Comparison of ENCODE assay signal across 9 cellular contexts in the genomic region with DNA sequence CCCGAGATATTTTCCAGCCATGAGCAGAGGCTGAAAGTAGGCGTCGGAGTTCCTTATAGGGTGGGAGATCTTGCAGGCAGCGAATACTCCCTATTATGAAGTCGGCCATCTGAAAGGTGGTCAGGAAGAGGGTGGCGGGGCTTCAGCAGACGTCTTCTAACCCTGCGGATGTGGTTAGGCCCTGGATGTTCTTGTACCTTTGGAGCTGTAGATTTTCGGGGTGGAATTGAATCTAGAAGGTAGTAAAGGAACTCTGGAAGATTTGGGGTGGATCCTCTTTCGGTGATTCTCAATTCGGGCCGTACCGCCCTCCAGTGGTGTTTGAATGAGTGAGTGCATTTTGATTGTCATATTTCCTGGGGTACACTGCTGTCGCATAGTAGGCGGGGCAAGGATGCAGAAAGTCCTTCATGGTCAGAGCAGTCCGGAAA. TPM values are rescaled to one million over a fixed set of nuclear protein-coding genes. Genes with fewer than 3 reads are reported as not detected.
A peak's percentile ranks its signal among the peaks of the same experiment; 100 is the strongest.
DNase-seq lines count a peak whose midpoint lies in the region; ATAC-seq and TF ChIP-seq lines count a peak whose summit lies in the region.
"Had no signal": no experiment of that assay in that cellular context is flagged by ENCODE, and none has a peak within 500 bp of the region (broad histone marks: within the 10 kb centered on the region; RNA-seq: fewer than 3 reads in every experiment).

No MANE protein-coding gene starts in this region.

- H3K27ac ChIP-seq in HL-60 (replicated peaks), result peak overlapping the region; percentile 98

- H3K4me1 Mint-ChIP-seq in endothelial cell (ENCODE audit: unreplicated experiment), result peaks cover 31% of the 10 kb centered on the region

- peak overlapping the region; percentile 66 for H3K4me3 ChIP-seq in HL-60 (replicated peaks; ENCODE audit: insufficient read depth, low read length)

- peaks cover 7% of the 10 kb centered on the region for H3K36me3 Mint-ChIP-seq in endothelial cell (ENCODE audit: low read depth, unreplicated experiment)

- H3K9me3 Mint-ChIP-seq in endothelial cell (ENCODE audit: unreplicated experiment), result no peaks in the 10 kb centered on the region
- H3K9me3 Mint-ChIP-seq: stimulated activated naive CD8-positive, alpha-beta T cell treated with anti-CD3 and anti-CD28 coated beads, Interleukin-15, Interleukin-2, amounts not matched to agents 100 ng/mL and 50 ng/mL, for 24 hours had no signal

- DNase-seq in COR-L47 (lab: John Stamatoyannopoulos, UW) (peak; percentile 82), HL-60 (ENCODE audit: low read depth in 1 of 2, low spot score in 1 of 2) (peak; percentile 63 to 72), NCI-H82 treated with DMSO at 0.1 percent for 48 hours (lab: John Stamatoyannopoulos, UW; ENCODE audit: unreplicated experiment) (peak; percentile 41), endothelial cell (ENCODE audit: low spot score) (peak; percentile 45), mucosa of gallbladder (ENCODE audit: low spot score) (peak; percentile 52)
- peak; percentile 25 to 46 (median 25) for DNase-seq in activated CD8-positive, alpha-beta memory T cell treated with anti-CD3 and anti-CD28 coated beads for 48 hours (ENCODE audit: low read depth in 2 of 3, low spot score in 2 of 3)
- peak; percentile 72 for DNase-seq in stimulated activated CD8-positive, alpha-beta memory T cell treated with anti-CD3 and anti-CD28 coated beads, Interleukin-4, amount 100 ng/mL, for 48 hours

- H3K27ac Mint-ChIP-seq in endothelial cell (ENCODE audit: unreplicated experiment), result no peak overlapping the region
- H3K27ac Mint-ChIP-seq: stimulated activated naive CD8-positive, alpha-beta T cell treated with anti-CD3 and anti-CD28 coated beads, Interleukin-15, Interleukin-2, amounts not matched to agents 100 ng/mL and 50 ng/mL, for 24 hours had no signal

- TF ChIP-seq CTCF in HL-60 (IDR thresholded peaks at IDR 0.05; ENCODE audit: insufficient read depth, low read length) (peak; percentile 42), endothelial cell (IDR thresholded peaks at IDR 0.05; ENCODE audit: unreplicated experiment) (no peak)

- H3K27me3 Mint-ChIP-seq in endothelial cell (ENCODE audit: unreplicated experiment), result peaks cover 5% of the 10 kb centered on the region

- ATAC-seq in GM19467 (IDR thresholded peaks at IDR 0.05; ENCODE audit: unreplicated experiment), result peak; percentile 74

- H3K4me3 Mint-ChIP-seq in endothelial cell (ENCODE audit: unreplicated experiment), result no peak overlapping the region
- H3K4me3 Mint-ChIP-seq: stimulated activated naive CD8-positive, alpha-beta T cell treated with anti-CD3 and anti-CD28 coated beads, Interleukin-15, Interleukin-2, amounts not matched to agents 100 ng/mL and 50 ng/mL, for 24 hours had no signal

- no peaks in the 10 kb centered on the region for H3K27me3 ChIP-seq in HL-60 (ENCODE audit: insufficient read depth, poor library complexity, severe bottlenecking)

RNA-seq across cellular contexts. Expression of a gene that starts 0.6 kb away (rescaled TPM):
- 66.1 TPM for total RNA-seq in endothelial cell (ENCODE audit: unreplicated experiment)
- total RNA-seq in mucosa of gallbladder, result 30.9 TPM

RNA-seq across cellular contexts. Expression of a gene that starts 48.5 kb away (rescaled TPM):
- 22.7 TPM for total RNA-seq in endothelial cell (ENCODE audit: unreplicated experiment)
- 25.7 TPM for total RNA-seq in mucosa of gallbladder

Comparison
In these comparisons a context has a peak if more than half of its experiments do, and no peak if none do; other contexts are left out.
1. Peak in every context shown above with its lines: DNase-seq, ATAC-seq, H3K4me3 ChIP-seq and H3K27ac ChIP-seq.
2. DNase-seq: peak in every context shown above with its lines; median percentile 82 in COR-L47; 72 in stimulated activated CD8-positive, alpha-beta memory T cell treated with anti-CD3 and anti-CD28 coated beads, Interleukin-4, amount 100 ng/mL, for 48 hours; 68 in HL-60; 52 in mucosa of gallbladder; 45 in endothelial cell; 41 in NCI-H82 treated with DMSO at 0.1 percent for 48 hours; 25 in activated CD8-positive, alpha-beta memory T cell treated with anti-CD3 and anti-CD28 coated beads for 48 hours.